In genomic region chrX:140572724-140573123, GRCh38 we compare ENCODE assay signal across 8 cellular contexts.
DNase-seq lines count a peak whose midpoint lies in the region; ATAC-seq and FAIRE-seq lines count a peak whose summit lies in the region.

No MANE protein-coding gene starts in this region.

- DNase-seq in NCI-H2107 (lab: John Stamatoyannopoulos, UW) (peak; percentile 0), NCI-H2107 treated with DMSO at 0.1 percent for 48 hours (lab: John Stamatoyannopoulos, UW; ENCODE audit: unreplicated experiment) (no peak), GM19239 (ENCODE audit: insufficient read length, low spot score) (peak; percentile 0), SKM-1 treated with dmso at 0.1 percent for 144 hours (lab: John Stamatoyannopoulos, UW; ENCODE audit: unreplicated experiment) (peak; percentile 33), head of caudate nucleus (peak; percentile 4 to 76 (median 44)), NCI-H146 (lab: John Stamatoyannopoulos, UW) (no peak)
- peak; percentile 24 for DNase-seq in stimulated activated CD8-positive, alpha-beta memory T cell treated with anti-CD3 and anti-CD28 coated beads, Interleukin-4, amount 100 ng/mL, for 48 hours

- peak; percentile 48 for FAIRE-seq in GM19239 (lab: Jason Lieb, UNC)

- peak; percentile 73 for ATAC-seq in HG03460 (IDR thresholded peaks at IDR 0.05; ENCODE audit: unreplicated experiment)

- intact Hi-C loops in head of caudate nucleus (cut with DNase I): no loop called here

Comparison
In these comparisons a context has a peak if more than half of its experiments do, and no peak if none do; other contexts are left out.
1. DNase-seq: peak in NCI-H2107 (single experiment), GM19239 (single experiment), SKM-1 treated with dmso at 0.1 percent for 144 hours (single experiment), head of caudate nucleus (42 of 42) and stimulated activated CD8-positive, alpha-beta memory T cell treated with anti-CD3 and anti-CD28 coated beads, Interleukin-4, amount 100 ng/mL, for 48 hours (single experiment); none in NCI-H2107 treated with DMSO at 0.1 percent for 48 hours (single experiment) and NCI-H146 (single experiment).